24 cellular contexts compared by ENCODE assay signal in the genomic region with DNA sequence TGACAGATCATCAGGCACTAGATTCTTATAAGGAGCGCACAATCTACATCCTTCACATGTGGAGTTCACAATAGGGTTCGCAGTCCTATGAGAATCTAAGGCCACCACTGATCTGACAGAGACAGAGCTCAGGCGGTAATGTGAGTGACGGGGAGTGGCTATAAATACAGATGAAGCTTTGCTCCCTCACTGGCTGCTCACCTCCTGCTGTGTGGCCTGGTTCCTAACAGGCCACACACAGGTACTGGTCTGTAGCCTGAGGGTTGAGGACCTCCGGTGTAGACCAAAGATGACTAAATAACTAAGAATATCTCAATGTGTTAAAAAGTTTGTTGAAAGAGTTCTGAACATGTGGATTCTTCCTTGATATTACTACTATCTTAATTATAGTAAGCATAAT. TPM values are rescaled to one million over a fixed set of nuclear protein-coding genes. Genes with fewer than 3 reads are reported as not detected.
DNase-seq lines count a peak whose midpoint lies in the region; ATAC-seq and TF ChIP-seq lines count a peak whose summit lies in the region.
"Had no signal": no experiment of that assay in that cellular context is flagged by ENCODE, and none has a peak within 500 bp of the region (broad histone marks: within the 10 kb centered on the region; RNA-seq: fewer than 3 reads in every experiment).

No MANE protein-coding gene starts in this region.

- H3K36me3 Mint-ChIP-seq in activated T-cell treated with anti-CD3 and anti-CD28 coated beads, Interleukin-2, amount 50 U/mL, for 72 hours (ENCODE audit: insufficient read depth in 2 of 2) = peaks cover 0 to 5% of the 10 kb centered on the region in 2 donors
- H3K36me3 Mint-ChIP-seq in HFFc6 (ENCODE audit: low read depth) = peaks cover 28% of the 10 kb centered on the region; the same call in 1 of the 2 replicates

- H3K27me3 Mint-ChIP-seq in activated T-cell treated with anti-CD3 and anti-CD28 coated beads, Interleukin-2, amount 50 U/mL, for 72 hours (ENCODE audit: low read depth) = no peaks in the 10 kb centered on the region
- H3K27me3 Mint-ChIP-seq in HFFc6 (ENCODE audit: insufficient read depth) = no peaks in the 10 kb centered on the region
- H3K27me3 Mint-ChIP-seq: CD4-positive, alpha-beta memory T cell; CD4-positive, CD25-positive, alpha-beta regulatory T cell; CD8-positive, alpha-beta memory T cell had no signal

- ATAC-seq in activated T-cell treated with anti-CD3 and anti-CD28 coated beads, Interleukin-2, amount 50 U/mL, for 72 hours (replicated peaks in 1 of 2) = no peak
- no peak for ATAC-seq in left cardiac atrium

- H3K4me1 ChIP-seq in SJSA1 (replicated peaks) = peaks cover 54% of the 10 kb centered on the region
- H3K4me1 ChIP-seq: BE2C had no signal

- no peak for DNase-seq in activated T-cell treated with anti-CD3 and anti-CD28 coated beads, Interleukin-2, amount 50 U/mL, for 72 hours
- DNase-seq in activated T-cell treated with anti-CD3 and anti-CD28 coated beads for 4 hours (no peak), SJSA1 (ENCODE audit: low read depth in 1 of 2, low spot score in 2 of 2) (peak; percentile 71 to 75), HFFc6 (no peak), left cardiac atrium (no peak)
- DNase-seq: 8988T; ACHN; BE2C; C1 segment of cervical spinal cord; CD4-positive, alpha-beta memory T cell; CD4-positive, CD25-positive, alpha-beta regulatory T cell; CD8-positive, alpha-beta memory T cell; COR-L47; DMS 273 treated with DMSO at 0.1 percent for 48 hours; DMS153; DMS53; DMS79; DND-41; EL; GF-D8 had no signal

- H3K9me3 Mint-ChIP-seq in activated T-cell treated with anti-CD3 and anti-CD28 coated beads, Interleukin-2, amount 50 U/mL, for 72 hours = no peaks in the 10 kb centered on the region
- H3K9me3 Mint-ChIP-seq in HFFc6 = no peaks in the 10 kb centered on the region
- H3K9me3 Mint-ChIP-seq: CD14-positive monocyte; CD4-positive, alpha-beta memory T cell; CD4-positive, CD25-positive, alpha-beta regulatory T cell; CD8-positive, alpha-beta memory T cell had no signal

- no peaks in the 10 kb centered on the region for H3K27me3 ChIP-seq in SJSA1 (replicated peaks)
- H3K27me3 ChIP-seq: BLaER1 had no signal

- H3K4me3 ChIP-seq in SJSA1 = no peak overlapping the region
- H3K4me3 ChIP-seq: BLaER1 had no signal

- no peaks in the 10 kb centered on the region for H3K9me3 ChIP-seq in SJSA1 (replicated peaks)
- H3K9me3 ChIP-seq: BE2C, BLaER1 had no signal

- intact Hi-C loops in left cardiac atrium (cut with DNase I) = loop anchor here in 1 of 2 donors (10.0 kb wide), 1 partner anchor 192 kb away; no protein-coding TSS in a partner anchor

- H3K27ac ChIP-seq in SJSA1 = peak overlapping the region; percentile 60
- H3K27ac ChIP-seq: BLaER1 had no signal

- no peak for TF ChIP-seq CTCF in HFFc6 (IDR thresholded peaks at IDR 0.05)

- H3K36me3 ChIP-seq in SJSA1 = peaks cover 83% of the 10 kb centered on the region
- H3K36me3 ChIP-seq: BE2C had no signal

- H3K27ac Mint-ChIP-seq in activated T-cell treated with anti-CD3 and anti-CD28 coated beads, Interleukin-2, amount 50 U/mL, for 72 hours = peak overlapping the region; percentile 39
- H3K27ac Mint-ChIP-seq in HFFc6 = no peak overlapping the region
- H3K27ac Mint-ChIP-seq: CD4-positive, alpha-beta memory T cell had no signal

- H3K4me3 Mint-ChIP-seq in activated T-cell treated with anti-CD3 and anti-CD28 coated beads, Interleukin-2, amount 50 U/mL, for 72 hours = no peak overlapping the region
- no peak overlapping the region for H3K4me3 Mint-ChIP-seq in HFFc6
- H3K4me3 Mint-ChIP-seq: CD14-positive monocyte; CD4-positive, alpha-beta memory T cell; CD4-positive, CD25-positive, alpha-beta regulatory T cell; CD8-positive, alpha-beta memory T cell had no signal

- peaks cover 19% of the 10 kb centered on the region for H3K4me1 Mint-ChIP-seq in activated T-cell treated with anti-CD3 and anti-CD28 coated beads, Interleukin-2, amount 50 U/mL, for 72 hours (ENCODE audit: low read depth)
- H3K4me1 Mint-ChIP-seq in HFFc6 (ENCODE audit: low read depth) = peaks cover 18% of the 10 kb centered on the region
- H3K4me1 Mint-ChIP-seq: CD14-positive monocyte had no signal

RNA-seq across cellular contexts. Expression of gene ADAM30, which starts 56.2 kb away (rescaled TPM):
- total RNA-seq in activated T-cell treated with anti-CD3 and anti-CD28 coated beads, Interleukin-2, amount 50 U/mL, for 72 hours = not detected
- not detected in 2 replicates for total RNA-seq in SJSA1 (2014; rRNA removed; shearing (Covaris generic))
- total RNA-seq in HFFc6 (2021; fragmentation: NEBNext Ultra II Directional; extraction: Animal tissue kit (Norgen Biotek cat#: 25700)) = not detected
- total RNA-seq in left cardiac atrium = not detected
- total RNA-seq: A673; CD4-positive, alpha-beta memory T cell; CD4-positive, CD25-positive, alpha-beta regulatory T cell; CD8-positive, alpha-beta memory T cell; Daoy had no signal

Comparison
In these comparisons a context has a peak if more than half of its experiments do, and no peak if none do; other contexts are left out.
1. DNase-seq: peak in SJSA1 (2 of 2); none in activated T-cell treated with anti-CD3 and anti-CD28 coated beads, Interleukin-2, amount 50 U/mL, for 72 hours (0 of 2), activated T-cell treated with anti-CD3 and anti-CD28 coated beads for 4 hours (single experiment), HFFc6 (single experiment) and left cardiac atrium (single experiment).